18 cellular contexts compared by ENCODE assay signal in genomic region chr6:129874837-129875236, GRCh38. TPM values are rescaled to one million over a fixed set of nuclear protein-coding genes. Genes with fewer than 3 reads are reported as not detected.
"Had no signal": no experiment of that assay in that cellular context is flagged by ENCODE, and none has a peak within 500 bp of the region (broad histone marks: within the 10 kb centered on the region; RNA-seq: fewer than 3 reads in every experiment).

No MANE protein-coding gene starts in this region.

- H3K9me3 ChIP-seq: neutrophil, thoracic aorta had no signal

- ATAC-seq: gastroesophageal sphincter, heart right ventricle, natural killer cell had no signal

- H2AFZ ChIP-seq: parathyroid adenoma had no signal

- H3K4me3 ChIP-seq: dorsolateral prefrontal cortex, gastroesophageal sphincter, heart right ventricle, thoracic aorta had no signal

- H3K36me3 ChIP-seq: gastroesophageal sphincter, heart right ventricle, neutrophil, thoracic aorta had no signal

- H3K27ac ChIP-seq: dorsolateral prefrontal cortex, gastroesophageal sphincter, heart right ventricle, neutrophil, parathyroid adenoma, thoracic aorta had no signal

- H3K27me3 ChIP-seq: dorsolateral prefrontal cortex, gastroesophageal sphincter, neutrophil had no signal

- H3K4me1 ChIP-seq: gastroesophageal sphincter, parathyroid adenoma had no signal

- H3K9ac ChIP-seq: parathyroid adenoma had no signal

- H3K79me2 ChIP-seq: parathyroid adenoma had no signal

- DNase-seq: activated CD4-positive, alpha-beta T cell treated with anti-CD3 and anti-CD28 coated beads, Interleukin-2, amount 50 U/mL, for 4 hours; activated CD8-positive, alpha-beta memory T cell treated with anti-CD3 and anti-CD28 coated beads, Interleukin-2, amount 10 ng/mL, durations not matched to agents 7 days and 5 days; activated effector memory CD4-positive, alpha-beta T cell treated with anti-CD3 and anti-CD28 coated beads, Interleukin-2, amount 50 U/mL, for 16 hours; activated T-cell treated with anti-CD3 and anti-CD28 coated beads, Interleukin-2, amount 50 U/mL, for 24 hours; amniotic stem cell; dorsolateral prefrontal cortex; erythroblast; heart right ventricle; mesendoderm; natural killer cell; stimulated activated CD4-positive, alpha-beta T cell treated with anti-CD3 and anti-CD28 coated beads, Interleukin-2, amount 100 ng/mL, for 24 hours had no signal

RNA-seq across cellular contexts. Expression of gene TMEM244, which starts 13.7 kb away (rescaled TPM):
- total RNA-seq: cardiac septum, gastroesophageal sphincter, heart right ventricle, lower leg skin, natural killer cell, thoracic aorta, ureter had no signal
- polyA plus RNA-seq: heart right ventricle had no signal
